Comparison of ENCODE assay signal across 1 cellular context in the genomic region with DNA sequence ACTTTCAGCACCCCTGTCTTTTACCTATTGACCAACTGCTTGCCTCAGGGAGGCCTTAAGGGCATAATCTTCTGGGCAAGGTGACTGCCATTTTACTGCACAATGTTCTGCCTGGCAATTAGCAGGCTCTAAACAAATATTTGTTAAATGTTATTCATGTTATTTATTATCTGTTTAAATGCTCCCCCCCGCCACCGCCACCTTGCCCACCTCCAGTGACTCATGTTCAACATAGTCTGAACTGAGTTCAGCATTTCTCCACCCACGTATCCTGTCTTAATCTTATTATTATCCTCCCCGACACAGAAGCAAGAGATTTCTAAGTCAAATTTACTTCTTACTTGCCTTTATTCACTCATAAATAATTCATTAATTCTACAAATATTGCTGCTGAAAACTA.
TF ChIP-seq lines count a peak whose summit lies in the region.

No MANE protein-coding gene starts in this region.

TF ChIP-seq in GM23338, 12 proteins besides CTCF, POLR2A, EP300 and RAD21 (continued from another document):
- TF ChIP-seq, protein P1, sequence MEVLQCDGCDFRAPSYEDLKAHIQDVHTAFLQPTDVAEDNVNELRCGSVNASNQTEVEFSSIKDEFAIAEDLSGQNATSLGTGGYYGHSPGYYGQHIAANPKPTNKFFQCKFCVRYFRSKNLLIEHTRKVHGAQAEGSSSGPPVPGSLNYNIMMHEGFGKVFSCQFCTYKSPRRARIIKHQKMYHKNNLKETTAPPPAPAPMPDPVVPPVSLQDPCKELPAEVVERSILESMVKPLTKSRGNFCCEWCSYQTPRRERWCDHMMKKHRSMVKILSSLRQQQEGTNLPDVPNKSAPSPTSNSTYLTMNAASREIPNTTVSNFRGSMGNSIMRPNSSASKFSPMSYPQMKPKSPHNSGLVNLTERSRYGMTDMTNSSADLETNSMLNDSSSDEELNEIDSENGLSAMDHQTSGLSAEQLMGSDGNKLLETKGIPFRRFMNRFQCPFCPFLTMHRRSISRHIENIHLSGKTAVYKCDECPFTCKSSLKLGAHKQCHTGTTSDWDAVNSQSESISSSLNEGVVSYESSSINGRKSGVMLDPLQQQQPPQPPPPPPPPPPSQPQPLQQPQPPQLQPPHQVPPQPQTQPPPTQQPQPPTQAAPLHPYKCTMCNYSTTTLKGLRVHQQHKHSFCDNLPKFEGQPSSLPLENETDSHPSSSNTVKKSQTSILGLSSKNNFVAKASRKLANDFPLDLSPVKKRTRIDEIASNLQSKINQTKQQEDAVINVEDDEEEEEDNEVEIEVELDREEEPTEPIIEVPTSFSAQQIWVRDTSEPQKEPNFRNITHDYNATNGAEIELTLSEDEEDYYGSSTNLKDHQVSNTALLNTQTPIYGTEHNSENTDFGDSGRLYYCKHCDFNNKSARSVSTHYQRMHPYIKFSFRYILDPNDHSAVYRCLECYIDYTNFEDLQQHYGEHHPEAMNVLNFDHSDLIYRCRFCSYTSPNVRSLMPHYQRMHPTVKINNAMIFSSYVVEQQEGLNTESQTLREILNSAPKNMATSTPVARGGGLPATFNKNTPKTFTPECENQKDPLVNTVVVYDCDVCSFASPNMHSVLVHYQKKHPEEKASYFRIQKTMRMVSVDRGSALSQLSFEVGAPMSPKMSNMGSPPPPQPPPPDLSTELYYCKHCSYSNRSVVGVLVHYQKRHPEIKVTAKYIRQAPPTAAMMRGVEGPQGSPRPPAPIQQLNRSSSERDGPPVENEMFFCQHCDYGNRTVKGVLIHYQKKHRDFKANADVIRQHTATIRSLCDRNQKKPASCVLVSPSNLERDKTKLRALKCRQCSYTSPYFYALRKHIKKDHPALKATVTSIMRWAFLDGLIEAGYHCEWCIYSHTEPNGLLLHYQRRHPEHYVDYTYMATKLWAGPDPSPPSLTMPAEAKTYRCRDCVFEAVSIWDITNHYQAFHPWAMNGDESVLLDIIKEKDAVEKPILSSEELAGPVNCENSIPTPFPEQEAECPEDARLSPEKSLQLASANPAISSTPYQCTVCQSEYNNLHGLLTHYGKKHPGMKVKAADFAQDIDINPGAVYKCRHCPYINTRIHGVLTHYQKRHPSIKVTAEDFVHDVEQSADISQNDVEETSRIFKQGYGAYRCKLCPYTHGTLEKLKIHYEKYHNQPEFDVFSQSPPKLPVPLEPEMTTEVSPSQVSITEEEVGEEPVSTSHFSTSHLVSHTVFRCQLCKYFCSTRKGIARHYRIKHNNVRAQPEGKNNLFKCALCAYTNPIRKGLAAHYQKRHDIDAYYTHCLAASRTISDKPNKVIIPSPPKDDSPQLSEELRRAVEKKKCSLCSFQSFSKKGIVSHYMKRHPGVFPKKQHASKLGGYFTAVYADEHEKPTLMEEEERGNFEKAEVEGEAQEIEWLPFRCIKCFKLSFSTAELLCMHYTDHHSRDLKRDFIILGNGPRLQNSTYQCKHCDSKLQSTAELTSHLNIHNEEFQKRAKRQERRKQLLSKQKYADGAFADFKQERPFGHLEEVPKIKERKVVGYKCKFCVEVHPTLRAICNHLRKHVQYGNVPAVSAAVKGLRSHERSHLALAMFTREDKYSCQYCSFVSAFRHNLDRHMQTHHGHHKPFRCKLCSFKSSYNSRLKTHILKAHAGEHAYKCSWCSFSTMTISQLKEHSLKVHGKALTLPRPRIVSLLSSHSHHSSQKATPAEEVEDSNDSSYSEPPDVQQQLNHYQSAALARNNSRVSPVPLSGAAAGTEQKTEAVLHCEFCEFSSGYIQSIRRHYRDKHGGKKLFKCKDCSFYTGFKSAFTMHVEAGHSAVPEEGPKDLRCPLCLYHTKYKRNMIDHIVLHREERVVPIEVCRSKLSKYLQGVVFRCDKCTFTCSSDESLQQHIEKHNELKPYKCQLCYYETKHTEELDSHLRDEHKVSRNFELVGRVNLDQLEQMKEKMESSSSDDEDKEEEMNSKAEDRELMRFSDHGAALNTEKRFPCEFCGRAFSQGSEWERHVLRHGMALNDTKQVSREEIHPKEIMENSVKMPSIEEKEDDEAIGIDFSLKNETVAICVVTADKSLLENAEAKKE (CRISPR knock-in tag; IDR thresholded peaks at IDR 0.05), result no peak
- TF ChIP-seq NANOG (IDR thresholded peaks at IDR 0.05; ENCODE audit: borderline replicate concordance) (no peak), POLR2AphosphoS5 (IDR thresholded peaks at IDR 0.05; ENCODE audit: low read depth) (no peak)
